In genomic region chr1:11207898-11208611, GRCh38 we compare ENCODE assay signal across 34 cellular contexts. TPM values are rescaled to one million over a fixed set of nuclear protein-coding genes. Genes with fewer than 3 reads are reported as not detected.
A peak's percentile ranks its signal among the peaks of the same experiment; 100 is the strongest.
DNase-seq lines count a peak whose midpoint lies in the region; ATAC-seq, FAIRE-seq and TF ChIP-seq lines count a peak whose summit lies in the region.
"Had no signal": no experiment of that assay in that cellular context is flagged by ENCODE, and none has a peak within 500 bp of the region (broad histone marks: within the 10 kb centered on the region; RNA-seq: fewer than 3 reads in every experiment).

No MANE protein-coding gene starts in this region.

- peak; percentile 20 for DNase-seq in MG63
- peak; percentile 14 for DNase-seq in choroid plexus epithelial cell (ENCODE audit: low read depth)
- DNase-seq in right cardiac atrium, result peak; percentile 39 to 89 (median 59)
- DNase-seq in testis, result peak; percentile 87
- DNase-seq in NCI-H1436 (lab: John Stamatoyannopoulos, UW), result no peak
- no peak for DNase-seq in GM19240 (ENCODE audit: insufficient read length, low spot score)
- no peak for DNase-seq in kidney
- no peak for DNase-seq in nucleus accumbens (lab: John Stamatoyannopoulos, UW)
- DNase-seq: activated CD4-positive, alpha-beta T cell treated with anti-CD3 and anti-CD28 coated beads, Interleukin-2, amount 10 ng/mL, durations not matched to agents 24 days and 14 days; activated CD8-positive, alpha-beta memory T cell treated with anti-CD3 and anti-CD28 coated beads for 24 hours; activated T-cell treated with anti-CD3 and anti-CD28 coated beads for 4 hours; amygdala; caudate nucleus; CD4-positive, alpha-beta T cell; DMS79 treated with DMSO at 0.1 percent for 48 hours; effector memory CD8-positive, alpha-beta T cell; GF-D8; IMR-90; mesenchymal stem cell; NCI-H1694; NCI-H446; NCI-H774; nephron progenitor cell; stimulated activated CD4-positive, alpha-beta T cell treated with anti-CD3 and anti-CD28 coated beads, Interleukin-15, amount 100 ng/mL, for 24 hours; stimulated activated CD4-positive, alpha-beta T cell treated with anti-CD3 and anti-CD28 coated beads, Interleukin-4, amount 100 ng/mL, for 4 hours; T-cell had no signal

- H3K36me3 ChIP-seq in MG63, result peaks cover 60% of the 10 kb centered on the region
- no peaks in the 10 kb centered on the region for H3K36me3 ChIP-seq in testis (ENCODE audit: low read depth, missing control alignments)
- peaks cover 55 to 65% of the 10 kb centered on the region in 2 donors for H3K36me3 ChIP-seq in kidney (ENCODE audit: control insufficient read depth in 1 of 2, insufficient read depth in 2 of 2, low read length in 2 of 2)

- no peaks in the 10 kb centered on the region for H3K4me1 ChIP-seq in right cardiac atrium (ENCODE audit: control insufficient read depth, insufficient read depth, low read length)
- peaks cover 4% of the 10 kb centered on the region for H3K4me1 ChIP-seq in testis
- H3K4me1 ChIP-seq in kidney (ENCODE audit: control insufficient read depth in 1 of 2, insufficient read depth in 1 of 2, low read depth in 1 of 2, low read length in 2 of 2), result no peaks in the 10 kb centered on the region
- H3K4me1 ChIP-seq: foreskin keratinocyte had no signal

- H3K9ac ChIP-seq in kidney (ENCODE audit: low read length in 2 of 2), result no peak overlapping the region

- intact Hi-C loops in right cardiac atrium (cut with DNase I), result no loop called here
- intact Hi-C loops in testis (cut with DNase I; ENCODE audit: low total_unique reads), result no loop called here
- intact Hi-C loops in kidney (cut with DNase I), result no loop called here

- H3K27ac ChIP-seq in right cardiac atrium (ENCODE audit: low read length) (no peak overlapping the region), testis (peak overlapping the region; percentile 2 to 68), kidney (ENCODE audit: low read depth in 2 of 2, low read length in 2 of 2) (no peak overlapping the region)
- H3K27ac ChIP-seq: foreskin keratinocyte had no signal

- H3K27me3 ChIP-seq in MG63, result no peaks in the 10 kb centered on the region
- no peaks in the 10 kb centered on the region for H3K27me3 ChIP-seq in right cardiac atrium (ENCODE audit: control insufficient read depth, insufficient read depth)
- no peaks in the 10 kb centered on the region for H3K27me3 ChIP-seq in testis
- H3K27me3 ChIP-seq: foreskin keratinocyte had no signal

- H3K9me3 ChIP-seq in MG63 (no peaks in the 10 kb centered on the region), right cardiac atrium (ENCODE audit: control insufficient read depth, low read length) (no peaks in the 10 kb centered on the region), testis (no peaks in the 10 kb centered on the region), kidney (ENCODE audit: control insufficient read depth in 1 of 2, low read length in 2 of 2) (no peaks in the 10 kb centered on the region)

- 62% methylated on average over 6 of the region's 6 CpGs for WGBS in right cardiac atrium
- 59 to 62% methylated on average over 6 of the region's 6 CpGs for WGBS in testis, 2 donors

- peak; percentile 86 to 87 for ATAC-seq in right cardiac atrium
- ATAC-seq: effector memory CD8-positive, alpha-beta T cell; foreskin keratinocyte; GM23338; T-cell; WTC11 had no signal

- TF ChIP-seq CTCF in choroid plexus epithelial cell (conservative IDR thresholded peaks at IDR 0.05; ENCODE audit: low read depth, low read length) (no peak), testis (IDR thresholded peaks at IDR 0.05) (no peak), kidney (IDR thresholded peaks at IDR 0.05; ENCODE audit: borderline replicate concordance, extremely low read depth, insufficient read depth) (no peak)

- TF ChIP-seq POLR2A in testis (IDR thresholded peaks at IDR 0.05), result no peak

- H3K4me3 ChIP-seq in MG63, result no peak overlapping the region
- H3K4me3 ChIP-seq in choroid plexus epithelial cell (ENCODE audit: low read depth, low read length), result no peak overlapping the region
- no peak overlapping the region for H3K4me3 ChIP-seq in right cardiac atrium (ENCODE audit: low read length)
- no peak overlapping the region for H3K4me3 ChIP-seq in testis
- H3K4me3 ChIP-seq in kidney (ENCODE audit: low read length in 2 of 2), result no peak overlapping the region
- H3K4me3 ChIP-seq: GM23338 had no signal

- no peak for FAIRE-seq in kidney (lab: Jason Lieb, UNC)
- FAIRE-seq: urothelium cell line had no signal

RNA-seq across cellular contexts. Expression of gene ANGPTL7, which starts 18.9 kb away (rescaled TPM):
- not detected in 2 replicates for total RNA-seq in MG63 (2014; rRNA removed; shearing (Covaris generic); ENCODE audit: low replicate concordance)
- total RNA-seq in right cardiac atrium, result 1 to 10 TPM; 1.4 to 4.5 (median 2.8) TPM
- 3.7 TPM for polyA plus RNA-seq in right cardiac atrium
- not detected for total RNA-seq in testis
- polyA plus RNA-seq in testis (ENCODE audit: insufficient read depth, low read depth, low replicate concordance), result 1.6 TPM
- total RNA-seq in kidney, result 0.19 TPM
- 0.24 TPM for polyA plus RNA-seq in kidney (ENCODE audit: insufficient read depth, low read depth, low replicate concordance)
- total RNA-seq: A673; activated CD4-positive, alpha-beta T cell treated with anti-CD3 and anti-CD28 coated beads, Interleukin-2, amount 10 ng/mL, durations not matched to agents 24 days and 14 days; CD4-positive, alpha-beta T cell; foreskin keratinocyte; GM23338; LHCN-M2; RPMI7951; SK-MEL-5; T-cell; WTC11 had no signal
- polyA plus RNA-seq: foreskin keratinocyte, IMR-90 had no signal

RNA-seq across cellular contexts. Expression of gene MTOR, which starts 54.3 kb away (rescaled TPM):
- 12.2 and 14.3 TPM in 2 replicates for total RNA-seq in MG63 (2014; rRNA removed; shearing (Covaris generic); ENCODE audit: low replicate concordance)
- total RNA-seq in right cardiac atrium (10 to 100 TPM; 26.6 to 35.5 (median 28.6) TPM), testis (100 to 1,000 TPM in 1 of 2 donors, 10 to 100 TPM in 1; 83.3 to 108 TPM), kidney (36.8 TPM)
- polyA plus RNA-seq in right cardiac atrium (19.2 TPM), testis (ENCODE audit: insufficient read depth, low read depth, low replicate concordance) (129 TPM), kidney (ENCODE audit: insufficient read depth, low read depth, low replicate concordance) (16.0 TPM)

Comparison
In these comparisons a context has a peak if more than half of its experiments do, and no peak if none do; other contexts are left out.
1. DNase-seq: peak in MG63 (single experiment), choroid plexus epithelial cell (single experiment), right cardiac atrium (3 of 3) and testis (single experiment); none in NCI-H1436 (single experiment), GM19240 (single experiment), kidney (single experiment) and nucleus accumbens (0 of 56).
2. H3K27ac ChIP-seq: peak in testis (2 of 2); none in right cardiac atrium (single experiment) and kidney (0 of 2).